8 cellular contexts compared by ENCODE assay signal in the genomic region with DNA sequence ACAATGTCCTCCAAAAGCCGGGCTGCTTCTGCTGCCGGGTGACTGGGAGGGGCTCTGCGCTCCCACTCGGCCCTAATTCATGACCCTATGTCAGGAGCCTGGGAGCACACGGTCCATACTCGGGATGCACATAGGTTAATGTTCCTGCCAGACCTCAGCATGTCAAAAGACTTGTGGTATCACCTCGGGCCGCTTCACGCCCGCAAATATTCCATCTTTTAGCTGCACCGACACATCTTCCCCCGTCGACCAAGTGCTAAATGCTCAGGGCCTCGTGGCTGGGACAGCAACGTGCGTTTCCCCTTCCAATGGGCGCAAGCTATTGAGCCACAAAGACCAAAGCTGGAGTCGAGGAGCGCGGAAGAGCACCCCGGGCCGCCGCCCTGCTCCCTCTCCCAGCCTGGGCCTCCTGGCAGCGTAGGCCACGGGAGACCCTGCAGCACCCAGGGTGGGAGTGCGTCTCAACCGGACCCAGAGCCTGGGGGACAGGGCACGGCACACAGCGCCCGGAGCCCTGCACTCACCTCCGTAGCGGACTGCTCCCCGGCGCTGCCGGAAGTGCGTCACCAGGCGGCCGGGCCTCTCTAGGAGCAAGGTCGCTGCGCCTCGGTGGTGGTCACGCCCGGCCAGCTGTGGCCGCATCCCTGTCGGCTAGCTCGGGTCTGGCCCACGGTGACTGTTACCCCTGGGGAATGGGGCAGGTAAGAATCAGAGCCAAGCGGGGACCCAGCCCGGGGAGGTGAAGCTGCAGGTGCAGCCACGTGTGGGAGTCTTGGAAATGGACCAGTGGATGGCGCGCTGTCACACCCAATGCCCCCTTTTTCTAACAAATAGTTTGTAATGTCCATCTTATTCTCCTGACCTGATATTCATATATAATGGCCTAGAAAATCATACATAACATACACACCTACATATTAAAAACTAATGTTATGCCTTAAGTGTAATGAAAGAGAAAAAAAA. TPM values are rescaled to one million over a fixed set of nuclear protein-coding genes. Genes with fewer than 3 reads are reported as not detected.
A peak's percentile ranks its signal among the peaks of the same experiment; 100 is the strongest.
DNase-seq lines count a peak whose midpoint lies in the region; ATAC-seq and TF ChIP-seq lines count a peak whose summit lies in the region.

A gene (minus strand): TSS at position 562 of the 963 bp plus-strand sequence. CDS start 5,451 bp downstream, outside the sequence.

- TSS peak; percentile 74 for BruUV-seq in A673 (replicated peaks; lab: Mats Ljungman, UMichigan)

- CTCF ChIA-PET in A673 (lab: Charles Lee) = no interaction called here

- H3K36me3 ChIP-seq in A673 (ENCODE audit: insufficient read depth, low read length, poor library complexity, severe bottlenecking) = no peaks in the 10 kb centered on the region

- DNase-seq in A673 (ENCODE audit: low spot score) (peak; percentile 74), NCI-H2196 (lab: John Stamatoyannopoulos, UW; ENCODE audit: unreplicated experiment) (peak; percentile 55), islet precursor cell (peak; percentile 87)
- peak; percentile 47 for DNase-seq in activated CD4-positive, CD25-positive, alpha-beta regulatory T cell treated with anti-CD3 and anti-CD28 coated beads, Interleukin-2, amount 50 U/mL, for 16 hours (ENCODE audit: low read depth, low spot score)
- peak; percentile 66 for DNase-seq in central memory CD4-positive, alpha-beta T cell
- peak; percentile 75 for DNase-seq in stimulated activated CD4-positive, alpha-beta T cell treated with anti-CD3 and anti-CD28 coated beads, Interleukin-12 subunit alpha, Interleukin-12 subunit beta, amount 100 ng/mL, for 4 hours

- no peaks in the 10 kb centered on the region for H3K4me1 ChIP-seq in A673 (ENCODE audit: insufficient read depth, low read length, poor library complexity, severe bottlenecking)

- peak within 1 kb of the TSS; percentile 91 for H3K4me3 ChIP-seq in A673 (ENCODE audit: low read depth, low read length, poor library complexity, severe bottlenecking)

- no peaks in the 10 kb centered on the region for H3K9me3 ChIP-seq in A673 (ENCODE audit: low read depth, low read length, poor library complexity, severe bottlenecking)

- ATAC-seq in GM18511 (IDR thresholded peaks at IDR 0.05; ENCODE audit: unreplicated experiment) = peak; percentile 98
- ATAC-seq in HG03025 (IDR thresholded peaks at IDR 0.05; ENCODE audit: low FRiP score, unreplicated experiment) = peak; percentile 96

- POLR2A ChIA-PET in A673 (lab: Charles Lee; ENCODE audit: low non-redundant PET) = no interaction called here

- intact Hi-C loops in A673 (cut with micrococcal nuclease; ENCODE audit: unreplicated experiment) = loop anchor here (1.0 kb wide), 1 partner anchor 22 kb away; no protein-coding TSS in a partner anchor

- H3K27me3 ChIP-seq in A673 (replicated peaks; ENCODE audit: insufficient read depth, low read depth, low read length, poor library complexity) = no peaks in the 10 kb centered on the region

- peak; percentile 49 for TF ChIP-seq CTCF in A673 (conservative IDR thresholded peaks at IDR 0.05; ENCODE audit: low read depth, low read length)

- peak within 1 kb of the TSS; percentile 83 for H3K27ac ChIP-seq in A673 (ENCODE audit: low read depth, low read length, poor library complexity, severe bottlenecking)

RNA-seq across cellular contexts. Expression of the gene that starts here (rescaled TPM):
- total RNA-seq in A673 (2021) = 10.2 and 10.9 TPM in 2 replicates

Comparison
In these comparisons a context has a peak if more than half of its experiments do, and no peak if none do; other contexts are left out.
1. Peak in every context shown above with its lines: DNase-seq, ATAC-seq, H3K4me3 ChIP-seq and H3K27ac ChIP-seq.